8 cellular contexts compared by ENCODE assay signal in the genomic region with DNA sequence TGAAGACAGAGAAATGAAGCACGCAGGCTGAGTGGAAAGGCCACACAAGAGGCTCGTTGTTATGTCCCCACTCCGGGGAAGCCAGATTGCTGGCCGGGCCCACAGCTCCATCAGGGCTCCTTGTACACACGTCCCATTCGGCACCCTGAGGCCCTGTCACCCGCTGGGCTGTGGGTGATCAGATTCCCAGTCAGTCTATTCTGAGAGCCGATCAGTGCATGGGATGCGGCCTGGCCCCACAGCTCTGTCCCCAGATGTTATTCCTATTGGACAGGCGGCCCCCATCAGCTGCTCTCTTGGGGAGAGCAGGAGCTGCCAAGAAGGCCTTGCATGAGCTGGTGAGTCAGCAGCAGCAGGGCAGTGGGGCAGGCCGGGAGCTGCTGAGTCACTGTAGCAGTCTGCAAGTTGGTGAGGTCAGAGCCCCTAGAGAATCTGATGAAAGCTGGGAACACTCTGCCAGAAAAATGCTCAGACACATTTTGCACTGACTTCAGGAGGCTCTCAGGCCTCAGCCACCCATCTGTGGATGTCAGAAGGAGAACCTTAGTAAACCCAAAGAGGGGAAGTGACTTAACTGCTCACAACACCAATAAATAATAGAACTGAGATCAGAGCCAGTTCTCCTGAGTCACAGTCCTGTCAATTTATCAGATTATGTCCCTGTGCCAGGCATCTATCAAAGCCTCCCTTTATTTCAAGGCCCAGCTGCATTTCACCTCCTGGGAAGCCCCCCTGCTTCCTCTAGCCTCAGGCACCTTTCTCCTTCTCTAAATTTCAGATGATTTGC. TPM values are rescaled to one million over a fixed set of nuclear protein-coding genes. Genes with fewer than 3 reads are reported as not detected.
DNase-seq lines count a peak whose midpoint lies in the region; TF ChIP-seq lines count a peak whose summit lies in the region.

No MANE protein-coding gene starts in this region.

- H3K9ac ChIP-seq in colonic mucosa (ENCODE audit: low read depth in 2 of 2, low read length in 2 of 2) = peak overlapping the region in 1 of 2 donors; percentile 24

- H3K36me3 ChIP-seq in colonic mucosa = no peaks in the 10 kb centered on the region

- H3K9me3 ChIP-seq in colonic mucosa = no peaks in the 10 kb centered on the region

- H3K4me3 ChIP-seq in colonic mucosa = no peak overlapping the region

- H3K27me3 ChIP-seq in colonic mucosa (no peaks in the 10 kb centered on the region), layer of hippocampus (ENCODE audit: control insufficient read depth, insufficient read depth, low read length) (no peaks in the 10 kb centered on the region)

- DNase-seq in activated naive CD4-positive, alpha-beta T cell treated with Interleukin-2 at 50 U/mL for 16 hours = peak; percentile 31
- no peak for DNase-seq in activated naive CD4-positive, alpha-beta T cell (lab: John Stamatoyannopoulos, UW)
- peak; percentile 95 for DNase-seq in Kasumi-1 (lab: John Stamatoyannopoulos, UW)
- peak; percentile 91 for DNase-seq in SK-N-DZ (ENCODE audit: low spot score)
- peak; percentile 71 for DNase-seq in colonic mucosa
- peak; percentile 52 for DNase-seq in stimulated activated CD4-positive, alpha-beta T cell treated with anti-CD3 and anti-CD28 coated beads, Interleukin-15, amount 100 ng/mL, for 24 hours
- DNase-seq in NCI-H187 treated with DMSO at 0.1 percent for 48 hours (lab: John Stamatoyannopoulos, UW) = no peak

- intact Hi-C loops in colonic mucosa (cut with DNase I) = no loop called here

- H3K27ac ChIP-seq in colonic mucosa (peak overlapping the region; percentile 73), layer of hippocampus (ENCODE audit: low read depth, low read length) (peak overlapping the region; percentile 91)

- H3K4me1 ChIP-seq in colonic mucosa = no peaks in the 10 kb centered on the region

- TF ChIP-seq CTCF in colonic mucosa (IDR thresholded peaks at IDR 0.05) = no peak

RNA-seq across cellular contexts. Expression of a gene that starts 9.4 kb away (rescaled TPM):
- polyA plus RNA-seq in SK-N-DZ (2014; cell fraction: cytosol; rRNA removed) = 238 and 268 TPM in 2 replicates
- polyA plus RNA-seq in SK-N-DZ (2014; cell fraction: nucleus; rRNA removed) = 192 and 197 TPM in 2 replicates
- total RNA-seq in colonic mucosa = 100 to 1,000 TPM; 363 to 629 TPM

Comparison
In these comparisons a context has a peak if more than half of its experiments do, and no peak if none do; other contexts are left out.
1. DNase-seq: peak in activated naive CD4-positive, alpha-beta T cell treated with Interleukin-2 at 50 U/mL for 16 hours (single experiment), Kasumi-1 (2 of 2), SK-N-DZ (single experiment), colonic mucosa (single experiment) and stimulated activated CD4-positive, alpha-beta T cell treated with anti-CD3 and anti-CD28 coated beads, Interleukin-15, amount 100 ng/mL, for 24 hours (single experiment); none in activated naive CD4-positive, alpha-beta T cell (0 of 4) and NCI-H187 treated with DMSO at 0.1 percent for 48 hours (single experiment).